ENCODE assay signal across 8 cellular contexts in genomic region chr1:205750683-205751651, GRCh38. TPM values are rescaled to one million over a fixed set of nuclear protein-coding genes. Genes with fewer than 3 reads are reported as not detected.
DNase-seq lines count a peak whose midpoint lies in the region; ATAC-seq, FAIRE-seq and TF ChIP-seq lines count a peak whose summit lies in the region.

No MANE protein-coding gene starts in this region.

- peaks cover 33% of the 10 kb centered on the region for H3K4me1 Mint-ChIP-seq in CD8-positive, alpha-beta T cell (ENCODE audit: low read depth)
- peaks cover 17% of the 10 kb centered on the region for H3K4me1 Mint-ChIP-seq in memory B cell

- RAD21 ChIA-PET in GM12878 (lab: Charles Lee; ENCODE audit: unreplicated experiment) = interaction anchor here (1.1 to 1.2 kb wide), 3 partner anchors 21 to 92 kb away, joined by 3 read pairs; partner anchors contain the start of gene RAB29

- H3K36me3 Mint-ChIP-seq in CD8-positive, alpha-beta T cell = peaks cover 11% of the 10 kb centered on the region
- peaks cover 4% of the 10 kb centered on the region for H3K36me3 Mint-ChIP-seq in memory B cell

- POLR2A ChIA-PET in CD8-positive, alpha-beta T cell (lab: Charles Lee) = interaction anchor here (4.4 kb wide), 1 partner anchor 23 kb away, joined by 70 read pairs; the partner anchor contains the start of gene RAB29
- POLR2A ChIA-PET in GM12878 (lab: Charles Lee) = interaction anchor here (1.0 to 1.4 kb wide), 2 partner anchors 21 to 23 kb away, joined by 4 to 5 read pairs; no protein-coding TSS in a partner anchor

- no peak for TF ChIP-seq RAD21 in GM12878 (IDR thresholded peaks at IDR 0.05; ENCODE audit: insufficient read depth, low read depth, low read length)

- H3K9me3 ChIP-seq in CD8-positive, alpha-beta T cell (ENCODE audit: low read length) = no peaks in the 10 kb centered on the region
- H3K9me3 ChIP-seq in GM12878 (replicated peaks; ENCODE audit: control insufficient read depth, insufficient read depth, low read length) = no peaks in the 10 kb centered on the region; the same call in 1 of the 3 replicates

- no peak for FAIRE-seq in GM12878 (lab: Jason Lieb, UNC)

- H3K9me3 Mint-ChIP-seq in CD8-positive, alpha-beta T cell = no peaks in the 10 kb centered on the region
- no peaks in the 10 kb centered on the region for H3K9me3 Mint-ChIP-seq in memory B cell

- no peak for DNase-seq in CD8-positive, alpha-beta T cell
- DNase-seq in KBM-7 (peak; percentile 64), GM12878 (ENCODE audit: low read depth, low spot score) (no peak), memory B cell (ENCODE audit: low spot score in 2 of 2) (no peak), DMS153 treated with DMSO at 0.1 percent for 48 hours (lab: John Stamatoyannopoulos, UW; ENCODE audit: unreplicated experiment) (no peak), NCI-H1048 (lab: John Stamatoyannopoulos, UW) (no peak), 8988T (no peak)
- DNase-seq in central memory CD4-positive, alpha-beta T cell = no peak

- H3K9ac ChIP-seq in GM12878 (ENCODE audit: control insufficient read depth, insufficient read depth, low read length) = peak overlapping the region; percentile 94

- H2AFZ ChIP-seq in GM12878 (ENCODE audit: control insufficient read depth, low read depth, low read length) = peak overlapping the region; percentile 100

- peak overlapping the region; percentile 79 for H3K27ac ChIP-seq in CD8-positive, alpha-beta T cell (ENCODE audit: low read depth, low read length)
- peak overlapping the region; percentile 99 for H3K27ac ChIP-seq in GM12878 (ENCODE audit: control insufficient read depth, insufficient read depth)

- no peak for TF ChIP-seq EP300 in GM12878 (IDR thresholded peaks at IDR 0.05; ENCODE audit: borderline replicate concordance in 1 of 2, control insufficient read depth in 1 of 2, low read depth in 2 of 2, low read length in 2 of 2)

- WGBS in GM12878 (ENCODE audit: insufficient coverage, insufficient replicate concordance, low lambda C conversion rate, missing lambda C conversion rate) = 81% methylated on average over 14 of the region's 14 CpGs

- H3K4me2 ChIP-seq in GM12878 (ENCODE audit: control insufficient read depth, insufficient read depth) = peak overlapping the region; percentile 94

- H4K20me1 ChIP-seq in GM12878 (ENCODE audit: control insufficient read depth, insufficient read depth) = 0 out of 2 replicates have a peak, but pooled peaks cover 3% of the 10 kb centered on the region

- peak overlapping the region; percentile 93 for H3K4me3 Mint-ChIP-seq in CD8-positive, alpha-beta T cell
- H3K4me3 Mint-ChIP-seq in memory B cell = peak overlapping the region; percentile 94

- H3K27me3 ChIP-seq in CD8-positive, alpha-beta T cell (ENCODE audit: insufficient read depth, low read length) = no peaks in the 10 kb centered on the region
- H3K27me3 ChIP-seq in GM12878 (replicated peaks in 1 of 2; ENCODE audit: control insufficient read depth in 2 of 2, insufficient read depth in 2 of 2, low read length in 1 of 2) = no peaks in the 10 kb centered on the region; a peak in 1 of 4 replicates

- in situ Hi-C loops in KBM-7 (cut with MboI; ENCODE audit: low pct_unique_long_range_greater_than_20kb, low sequenced_read_pairs) = no loop called here
- in situ Hi-C loops in GM12878 (cut with MboI) = no loop called here

- peaks cover 40% of the 10 kb centered on the region for H3K79me2 ChIP-seq in GM12878 (ENCODE audit: control insufficient read depth, insufficient read depth, low read length)

- peak overlapping the region; percentile 91 for H3K4me3 ChIP-seq in CD8-positive, alpha-beta T cell (ENCODE audit: low read depth, low read length)
- H3K4me3 ChIP-seq in GM12878 = peak overlapping the region; percentile 36; the same call in 1 of the 2 replicates

- H3K4me1 ChIP-seq in CD8-positive, alpha-beta T cell (ENCODE audit: insufficient read depth, low read length) = peaks cover 29% of the 10 kb centered on the region
- H3K4me1 ChIP-seq in GM12878 (ENCODE audit: control insufficient read depth, insufficient read depth, low read length) = peaks cover 4% of the 10 kb centered on the region

- no peaks in the 10 kb centered on the region for H3K36me3 ChIP-seq in CD8-positive, alpha-beta T cell (ENCODE audit: insufficient read depth, low read length)
- 0 out of 4 replicates have a peak, but pooled peaks cover 0 to 4% of the 10 kb centered on the region in 2 experiments for H3K36me3 ChIP-seq in GM12878 (ENCODE audit: control insufficient read depth in 2 of 2, insufficient read depth in 2 of 2, low read length in 1 of 2)

- no peak for TF ChIP-seq CTCF in CD8-positive, alpha-beta T cell (IDR thresholded peaks at IDR 0.05)
- no peak for TF ChIP-seq CTCF in GM12878 (IDR thresholded peaks at IDR 0.05 in 2 of 3, conservative IDR thresholded peaks at IDR 0.05 in 1 of 3; ENCODE audit: control insufficient read depth in 2 of 3, extremely low read depth in 1 of 3, insufficient read depth in 1 of 3, low read depth in 3 of 3, low read length in 3 of 3)

- no peak for ATAC-seq in CD8-positive, alpha-beta T cell
- no peak for ATAC-seq in GM12878
- no peak for ATAC-seq in memory B cell (ENCODE audit: low read depth)

- H3K27ac Mint-ChIP-seq in CD8-positive, alpha-beta T cell = peak overlapping the region; percentile 98
- H3K27ac Mint-ChIP-seq in memory B cell = peak overlapping the region; percentile 98

- CTCF ChIA-PET in CD8-positive, alpha-beta T cell (lab: Charles Lee) = interaction anchor here (0.5 to 1.2 kb wide), 2 partner anchors 24 to 29 kb away, joined by 3 read pairs; no protein-coding TSS in a partner anchor
- CTCF ChIA-PET in GM12878 (lab: Yijun Ruan, JAX) = interaction anchor here (1.0 to 1.6 kb wide), 2 partner anchors 39 to 40 kb away, joined by 3 to 7 read pairs; no protein-coding TSS in a partner anchor

- no peaks in the 10 kb centered on the region for H3K27me3 Mint-ChIP-seq in CD8-positive, alpha-beta T cell (ENCODE audit: low read depth)
- H3K27me3 Mint-ChIP-seq in memory B cell = no peaks in the 10 kb centered on the region

- intact Hi-C loops in CD8-positive, alpha-beta T cell (cut with DNase I, micrococcal nuclease) = loop anchor here (1.0 to 5.0 kb wide), 5 partner anchors 24 to 1301 kb away; partner anchors contain the start of genes RAB29 (in 2 of the 2), PFKFB2 (in 1 of the 2), SLC41A1 (in 1 of the 2) and YOD1 (in 1 of the 2)
- intact Hi-C loops in GM12878 (cut with micrococcal nuclease; ENCODE audit: unreplicated experiment) = loop anchor here (1.0 kb wide), 1 partner anchor 23 kb away; no protein-coding TSS in a partner anchor

- no peak for TF ChIP-seq POLR2A in GM12878 (IDR thresholded peaks at IDR 0.05; ENCODE audit: low read depth, low read length)

- BruUV-seq in GM12878 (replicated peaks; lab: Mats Ljungman, UMichigan) = TSS peak; percentile 83

- SMC1A ChIA-PET in GM12878 (lab: Charles Lee; ENCODE audit: uncharacterized antibody, unreplicated experiment) = interaction anchor here (4.0 kb wide), 1 partner anchor 22 kb away, joined by 30 read pairs; no protein-coding TSS in a partner anchor

TF ChIP-seq in GM12878, 131 proteins besides CTCF, POLR2A, EP300 and RAD21 (continues in another document):
- no peak for TF ChIP-seq SMARCA5 (IDR thresholded peaks at IDR 0.05)

RNA-seq across cellular contexts. Expression of gene NUCKS1, which starts 1.0 kb away (rescaled TPM):
- 10 to 100 TPM; 70.5 to 95.3 TPM for total RNA-seq in CD8-positive, alpha-beta T cell
- 43.7 and 102 TPM in 2 replicates for total RNA-seq in GM12878 (2013; cell fraction: nucleolus; rRNA removed)
- total RNA-seq in GM12878 (2014; rRNA removed) = 55.4 and 81.8 TPM in 2 replicates
- total RNA-seq in GM12878 (2014; rRNA removed; fragmentation: Illumina TruSeq; extraction: Trizol) = 127 and 135 TPM in 2 replicates
- total RNA-seq in GM12878 (2021) = 126 and 133 TPM in 2 replicates
- polyA plus RNA-seq in GM12878 (2011; ENCODE audit: low read depth) = 21.8 TPM
- 68.3 and 124 TPM in 2 replicates for polyA plus RNA-seq in GM12878 (2011; rRNA removed)
- polyA plus RNA-seq in GM12878 (2011; cell fraction: cytosol; rRNA removed) = 25.5 and 27.9 TPM in 2 replicates
- polyA plus RNA-seq in GM12878 (2011; cell fraction: nucleus; rRNA removed) = 14.5 and 18.7 TPM in 2 replicates
- polyA plus RNA-seq in GM12878 (2012) = 39.6 and 47.4 TPM in 2 replicates
- polyA plus RNA-seq in GM12878 (2014; fragmentation: Illumina TruSeq; extraction: Trizol) = 98.4 and 130 TPM in 2 replicates
- polyA plus RNA-seq in GM12878 (2014; fragmentation: Nextera tagmentation; extraction: Ambion mirVana) = 10 to 100 TPM; 40.5 to 41.7 TPM
- 47.3 and 60.3 TPM in 2 replicates for polyA plus RNA-seq in GM12878 (2014; rRNA removed)
- 10 to 100 TPM; 53.5 to 55.7 TPM for polyA plus RNA-seq in GM12878 (2016; fragmentation: Nextera tagmentation; extraction: Ambion mirVana)
- 63.1 and 97.2 TPM in 2 replicates for polyA minus RNA-seq in GM12878 (2011; rRNA and poly(A)+ RNA removed)
- 28.1 and 33.3 TPM in 2 replicates for polyA minus RNA-seq in GM12878 (2011; cell fraction: cytosol; rRNA and poly(A)+ RNA removed)
- polyA minus RNA-seq in GM12878 (2011; cell fraction: nucleus; rRNA and poly(A)+ RNA removed) = 29.3 and 34.8 TPM in 2 replicates

RNA-seq across cellular contexts. Expression of gene RAB29, which starts 24.3 kb away (rescaled TPM):
- 10 to 100 TPM; 14.0 to 15.9 TPM for total RNA-seq in CD8-positive, alpha-beta T cell
- total RNA-seq in GM12878 (2013; cell fraction: nucleolus; rRNA removed) = 52.7 and 57.1 TPM in 2 replicates
- total RNA-seq in GM12878 (2014; rRNA removed) = 11.7 and 15.9 TPM in 2 replicates
- total RNA-seq in GM12878 (2014; rRNA removed; fragmentation: Illumina TruSeq; extraction: Trizol) = 16.8 and 18.0 TPM in 2 replicates
- total RNA-seq in GM12878 (2021) = 12.5 TPM in 2 replicates
- 8.1 TPM for polyA plus RNA-seq in GM12878 (2011; ENCODE audit: low read depth)
- 74.5 and 75.5 TPM in 2 replicates for polyA plus RNA-seq in GM12878 (2011; rRNA removed)
- polyA plus RNA-seq in GM12878 (2011; cell fraction: cytosol; rRNA removed) = 65.7 and 79.1 TPM in 2 replicates
- 22.2 and 26.9 TPM in 2 replicates for polyA plus RNA-seq in GM12878 (2011; cell fraction: nucleus; rRNA removed)
- 13.3 and 14.9 TPM in 2 replicates for polyA plus RNA-seq in GM12878 (2012)
- 20.5 and 22.6 TPM in 2 replicates for polyA plus RNA-seq in GM12878 (2014; fragmentation: Illumina TruSeq; extraction: Trizol)
- 10 to 100 TPM; 12.6 to 16.2 TPM for polyA plus RNA-seq in GM12878 (2014; fragmentation: Nextera tagmentation; extraction: Ambion mirVana)
- polyA plus RNA-seq in GM12878 (2014; rRNA removed) = 15.7 and 15.8 TPM in 2 replicates
- 10 to 100 TPM; 13.7 to 14.2 TPM for polyA plus RNA-seq in GM12878 (2016; fragmentation: Nextera tagmentation; extraction: Ambion mirVana)
- polyA minus RNA-seq in GM12878 (2011; rRNA and poly(A)+ RNA removed) = 49.7 and 57.1 TPM in 2 replicates
- 19.2 and 22.4 TPM in 2 replicates for polyA minus RNA-seq in GM12878 (2011; cell fraction: cytosol; rRNA and poly(A)+ RNA removed)
- polyA minus RNA-seq in GM12878 (2011; cell fraction: nucleus; rRNA and poly(A)+ RNA removed) = 15.2 and 23.0 TPM in 2 replicates
